Comparison of ENCODE assay signal across 8 cellular contexts in genomic region chr7:91636129-91636724, GRCh38.
DNase-seq lines count a peak whose midpoint lies in the region; ATAC-seq and TF ChIP-seq lines count a peak whose summit lies in the region.

No MANE protein-coding gene starts in this region.

- H3K36me3 Mint-ChIP-seq in activated naive CD4-positive, alpha-beta T cell treated with anti-CD3 and anti-CD28 coated beads for 36 hours (ENCODE audit: low read depth) = no peaks in the 10 kb centered on the region
- H3K36me3 Mint-ChIP-seq in stimulated activated effector memory CD8-positive, alpha-beta T cell treated with anti-CD3 and anti-CD28 coated beads, Interleukin-12 subunit alpha, Interleukin-12 subunit beta, amount 100 ng/mL, for 72 hours = no peaks in the 10 kb centered on the region

- no peaks in the 10 kb centered on the region for H3K4me1 Mint-ChIP-seq in activated naive CD4-positive, alpha-beta T cell treated with anti-CD3 and anti-CD28 coated beads for 36 hours (ENCODE audit: low read depth)
- no peaks in the 10 kb centered on the region for H3K4me1 Mint-ChIP-seq in stimulated activated effector memory CD8-positive, alpha-beta T cell treated with anti-CD3 and anti-CD28 coated beads, Interleukin-12 subunit alpha, Interleukin-12 subunit beta, amount 100 ng/mL, for 72 hours

- peak; percentile 36 for DNase-seq in activated naive CD4-positive, alpha-beta T cell treated with anti-CD3 and anti-CD28 coated beads for 36 hours
- no peak for DNase-seq in activated naive CD4-positive, alpha-beta T cell treated with Interleukin-2 at 50 U/mL for 16 hours
- peak; percentile 2 for DNase-seq in KG1 (lab: John Stamatoyannopoulos, UW)
- peak; percentile 50 for DNase-seq in kidney glomerular epithelial cell (lab: John Stamatoyannopoulos, UW)
- no peak for DNase-seq in stimulated activated effector memory CD8-positive, alpha-beta T cell treated with anti-CD3 and anti-CD28 coated beads, Interleukin-12 subunit alpha, Interleukin-12 subunit beta, amount 100 ng/mL, for 72 hours (ENCODE audit: low spot score in 2 of 2)
- no peak for DNase-seq in NCI-H2227 treated with DMSO at 0.1 percent for 48 hours (lab: John Stamatoyannopoulos, UW)
- DNase-seq in activated T-cell treated with anti-CD3 and anti-CD28 coated beads for 4 hours = no peak

- H3K27ac ChIP-seq in VCaP = peak overlapping the region; percentile 88

- no peak overlapping the region for H3K27ac Mint-ChIP-seq in activated naive CD4-positive, alpha-beta T cell treated with anti-CD3 and anti-CD28 coated beads for 36 hours
- H3K27ac Mint-ChIP-seq in stimulated activated effector memory CD8-positive, alpha-beta T cell treated with anti-CD3 and anti-CD28 coated beads, Interleukin-12 subunit alpha, Interleukin-12 subunit beta, amount 100 ng/mL, for 72 hours = no peak overlapping the region

- no peaks in the 10 kb centered on the region for H3K9me3 Mint-ChIP-seq in activated naive CD4-positive, alpha-beta T cell treated with anti-CD3 and anti-CD28 coated beads for 36 hours
- peaks cover 11% of the 10 kb centered on the region for H3K9me3 Mint-ChIP-seq in stimulated activated effector memory CD8-positive, alpha-beta T cell treated with anti-CD3 and anti-CD28 coated beads, Interleukin-12 subunit alpha, Interleukin-12 subunit beta, amount 100 ng/mL, for 72 hours

- intact Hi-C loops in activated naive CD4-positive, alpha-beta T cell treated with anti-CD3 and anti-CD28 coated beads for 36 hours (cut with micrococcal nuclease) = loop anchor here (1.0 to 10.0 kb wide), 6 partner anchors 348 to 1179 kb away; partner anchors contain the start of gene FZD1

- H3K27me3 Mint-ChIP-seq in activated naive CD4-positive, alpha-beta T cell treated with anti-CD3 and anti-CD28 coated beads for 36 hours (ENCODE audit: low read depth) = no peaks in the 10 kb centered on the region

- CTCF ChIA-PET in activated naive CD4-positive, alpha-beta T cell treated with anti-CD3 and anti-CD28 coated beads for 36 hours (lab: Charles Lee) = no interaction called here

- TF ChIP-seq CTCF in VCaP (conservative IDR thresholded peaks at IDR 0.05) = peak; percentile 71

- no peak for ATAC-seq in stimulated activated effector memory CD8-positive, alpha-beta T cell treated with anti-CD3 and anti-CD28 coated beads, Interleukin-12 subunit alpha, Interleukin-12 subunit beta, amount 100 ng/mL, for 72 hours

- H3K4me3 Mint-ChIP-seq in activated naive CD4-positive, alpha-beta T cell treated with anti-CD3 and anti-CD28 coated beads for 36 hours = no peak overlapping the region
- no peak overlapping the region for H3K4me3 Mint-ChIP-seq in stimulated activated effector memory CD8-positive, alpha-beta T cell treated with anti-CD3 and anti-CD28 coated beads, Interleukin-12 subunit alpha, Interleukin-12 subunit beta, amount 100 ng/mL, for 72 hours

Comparison
In these comparisons a context has a peak if more than half of its experiments do, and no peak if none do; other contexts are left out.
1. DNase-seq: peak in activated naive CD4-positive, alpha-beta T cell treated with anti-CD3 and anti-CD28 coated beads for 36 hours (single experiment), KG1 (single experiment) and kidney glomerular epithelial cell (single experiment); none in activated naive CD4-positive, alpha-beta T cell treated with Interleukin-2 at 50 U/mL for 16 hours (single experiment), stimulated activated effector memory CD8-positive, alpha-beta T cell treated with anti-CD3 and anti-CD28 coated beads, Interleukin-12 subunit alpha, Interleukin-12 subunit beta, amount 100 ng/mL, for 72 hours (0 of 2), NCI-H2227 treated with DMSO at 0.1 percent for 48 hours (single experiment) and activated T-cell treated with anti-CD3 and anti-CD28 coated beads for 4 hours (single experiment).